Comparison of ENCODE assay signal across 15 cellular contexts in genomic region chr3:115340586-115340985, GRCh38.
DNase-seq lines count a peak whose midpoint lies in the region; ATAC-seq and TF ChIP-seq lines count a peak whose summit lies in the region.
"Had no signal": no experiment of that assay in that cellular context is flagged by ENCODE, and none has a peak within 500 bp of the region (broad histone marks: within the 10 kb centered on the region; RNA-seq: fewer than 3 reads in every experiment).

No MANE protein-coding gene starts in this region.

- H3K9ac ChIP-seq in SK-N-SH: no peak overlapping the region

- POLR2A ChIA-PET in SK-N-SH (lab: Yijun Ruan, JAX): no interaction called here
- POLR2A ChIA-PET in PC-9 (lab: Charles Lee; ENCODE audit: unreplicated experiment): no interaction called here

- intact Hi-C loops in PC-9 (cut with micrococcal nuclease; ENCODE audit: unreplicated experiment): no loop called here
- intact Hi-C loops in adrenal gland (cut with DNase I): no loop called here

- H3K4me2 ChIP-seq in SK-N-SH: peak overlapping the region; percentile 3; the same call in 1 of the 2 replicates
- H3K4me2 ChIP-seq in PC-9: peak overlapping the region; percentile 46
- peak overlapping the region; percentile 39 for H3K4me2 ChIP-seq in osteoblast (ENCODE audit: insufficient read depth, low read length)
- H3K4me2 ChIP-seq: GM23338 had no signal

- ATAC-seq in SK-N-SH treated with all-trans-retinoic acid at 6 μM for 48 hours: no peak
- ATAC-seq: GM12878, GM23338 had no signal

- H3K27ac ChIP-seq in SK-N-SH (ENCODE audit: low read depth in 2 of 2, low read length in 1 of 2) (peak overlapping the region in 1 of 2 experiments; percentile 49; a peak in 1 of 4 replicates), PC-9 (peak overlapping the region; percentile 44), osteoblast (ENCODE audit: low read depth, low read length) (no peak overlapping the region), adrenal gland (no peak overlapping the region)
- H3K27ac ChIP-seq: 22Rv1 had no signal

- no peak for TF ChIP-seq EP300 in SK-N-SH (IDR thresholded peaks at IDR 0.05; ENCODE audit: borderline replicate concordance in 1 of 2, low read depth in 1 of 2, low read length in 1 of 2)

- no peak overlapping the region for H2AFZ ChIP-seq in SK-N-SH (ENCODE audit: low read depth)
- no peak overlapping the region for H2AFZ ChIP-seq in PC-9
- no peak overlapping the region for H2AFZ ChIP-seq in osteoblast (ENCODE audit: low read length)
- H2AFZ ChIP-seq: GM23338 had no signal

- H3F3A ChIP-seq in SK-N-SH (replicated peaks; ENCODE audit: insufficient read depth) (no peaks in the 10 kb centered on the region), PC-9 (ENCODE audit: insufficient read depth, low read depth) (no peaks in the 10 kb centered on the region)

- TF ChIP-seq POLR2A in adrenal gland (IDR thresholded peaks at IDR 0.05): no peak

- DNase-seq in SK-N-SH: no peak
- DNase-seq in PC-9: no peak
- peak; percentile 71 for DNase-seq in fibroblast of gingiva (ENCODE audit: low read depth)
- DNase-seq in osteoblast (ENCODE audit: insufficient read length, low spot score, missing footprints): no peak
- no peak for DNase-seq in iPS-NIHi7 (ENCODE audit: extremely low spot score)
- DNase-seq in adrenal gland: no peak
- DNase-seq in midbrain (lab: John Stamatoyannopoulos, UW): no peak
- DNase-seq: C1 segment of cervical spinal cord; CD4-positive, alpha-beta T cell; DMS79; H7 had no signal

- H3K36me3 ChIP-seq in SK-N-SH (replicated peaks in 1 of 2; ENCODE audit: control insufficient read depth in 1 of 2, insufficient read depth in 2 of 2, low read length in 1 of 2) (no peaks in the 10 kb centered on the region), PC-9 (ENCODE audit: low read depth) (no peaks in the 10 kb centered on the region), osteoblast (ENCODE audit: insufficient read depth, low read length) (no peaks in the 10 kb centered on the region), adrenal gland (replicated peaks in 1 of 2) (no peaks in the 10 kb centered on the region)

- no TSS peak for BruUV-seq in PC-9 (replicated peaks; lab: Mats Ljungman, UMichigan)

- H3K9me2 ChIP-seq in SK-N-SH: no peaks in the 10 kb centered on the region
- H3K9me2 ChIP-seq in PC-9 (ENCODE audit: insufficient read depth): no peaks in the 10 kb centered on the region

- H3K79me2 ChIP-seq in SK-N-SH (ENCODE audit: insufficient read depth): no peaks in the 10 kb centered on the region
- H3K79me2 ChIP-seq in PC-9 (ENCODE audit: low read depth): no peaks in the 10 kb centered on the region
- H3K79me2 ChIP-seq in osteoblast (ENCODE audit: insufficient read depth, low read length): no peaks in the 10 kb centered on the region

- H4K20me1 ChIP-seq in SK-N-SH (ENCODE audit: insufficient read depth): no peaks in the 10 kb centered on the region
- H4K20me1 ChIP-seq in PC-9 (ENCODE audit: insufficient read depth): no peaks in the 10 kb centered on the region
- no peaks in the 10 kb centered on the region for H4K20me1 ChIP-seq in osteoblast (ENCODE audit: insufficient read depth, low read length)

- H3K27me3 ChIP-seq in SK-N-SH (ENCODE audit: insufficient read depth) (no peaks in the 10 kb centered on the region), PC-9 (ENCODE audit: insufficient read depth, low read depth) (no peaks in the 10 kb centered on the region), osteoblast (ENCODE audit: insufficient read depth, low read length) (no peaks in the 10 kb centered on the region), adrenal gland (no peaks in the 10 kb centered on the region)

- H3K9me3 ChIP-seq in SK-N-SH (no peaks in the 10 kb centered on the region), PC-9 (ENCODE audit: insufficient read depth, low read depth) (0 out of 2 replicates have a peak, but pooled peaks cover 4% of the 10 kb centered on the region), osteoblast (ENCODE audit: low read depth, low read length) (no peaks in the 10 kb centered on the region), adrenal gland (replicated peaks in 1 of 3) (no peaks in the 10 kb centered on the region)

- CTCF ChIA-PET in SK-N-SH (lab: Yijun Ruan, JAX): no interaction called here
- CTCF ChIA-PET in PC-9 (lab: Charles Lee): no interaction called here

- H3K4me1 ChIP-seq in SK-N-SH (ENCODE audit: control insufficient read depth in 1 of 2, insufficient read depth in 2 of 2, low read depth in 1 of 2, low read length in 1 of 2) (no peaks in the 10 kb centered on the region; a peak in 1 of 4 replicates), PC-9 (replicated peaks; ENCODE audit: insufficient read depth) (peaks cover 7% of the 10 kb centered on the region), osteoblast (ENCODE audit: insufficient read depth, low read length) (peaks cover 7% of the 10 kb centered on the region), adrenal gland (replicated peaks in 1 of 2) (no peaks in the 10 kb centered on the region)

- 69% methylated on average over 4 of the region's 4 CpGs for WGBS in SK-N-SH (ENCODE audit: low lambda C conversion rate)
- 79 to 83% (median 82%) methylated on average over 4 of the region's 4 CpGs for WGBS in adrenal gland, 4 donors

- no peak for TF ChIP-seq RAD21 in SK-N-SH (IDR thresholded peaks at IDR 0.05; ENCODE audit: low read length)

- no peak overlapping the region for H3K4me3 ChIP-seq in SK-N-SH (ENCODE audit: low read depth in 2 of 2, low read length in 1 of 2)
- H3K4me3 ChIP-seq in PC-9: no peak overlapping the region; the same call in 1 of the 2 replicates
- H3K4me3 ChIP-seq in osteoblast (ENCODE audit: insufficient read depth, low read length): no peak overlapping the region
- H3K4me3 ChIP-seq in adrenal gland: no peak overlapping the region
- H3K4me3 ChIP-seq: GM12878, GM23338 had no signal

- TF ChIP-seq CTCF in SK-N-SH (IDR thresholded peaks at IDR 0.05) (no peak), PC-9 (conservative IDR thresholded peaks at IDR 0.05) (no peak), osteoblast (IDR thresholded peaks at IDR 0.05; ENCODE audit: extremely low read depth, low read depth, low read length) (no peak), adrenal gland (IDR thresholded peaks at IDR 0.05) (no peak)

TF ChIP-seq in SK-N-SH, 30 proteins besides CTCF, POLR2A, EP300 and RAD21:
- TF ChIP-seq RCOR1 (IDR thresholded peaks at IDR 0.05; ENCODE audit: low read length): no peak
- TF ChIP-seq PBX3 (IDR thresholded peaks at IDR 0.05): no peak
- no peak for TF ChIP-seq RFX5 (IDR thresholded peaks at IDR 0.05; ENCODE audit: low read length)

TF ChIP-seq in SK-N-SH treated with all-trans-retinoic acid at 6 μM for 48 hours, 23 proteins besides CTCF, POLR2A, EP300 and RAD21 (continues in another document):
- TF ChIP-seq CSDC2 (CRISPR knock-in tag; IDR thresholded peaks at IDR 0.05) (no peak), POU6F1 (CRISPR knock-in tag; IDR thresholded peaks at IDR 0.05; ENCODE audit: borderline replicate concordance, low read depth) (no peak), PPARA (CRISPR knock-in tag; IDR thresholded peaks at IDR 0.05; ENCODE audit: borderline replicate concordance) (no peak), ZNF565 (CRISPR knock-in tag; conservative IDR thresholded peaks at IDR 0.05; ENCODE audit: low read depth) (no peak), ZFP3 (CRISPR knock-in tag; IDR thresholded peaks at IDR 0.05) (no peak), TCF4 (CRISPR knock-in tag; IDR thresholded peaks at IDR 0.05; ENCODE audit: borderline replicate concordance) (no peak), CREB5 (CRISPR knock-in tag; IDR thresholded peaks at IDR 0.05; ENCODE audit: low read depth) (no peak)
